In the genomic region with DNA sequence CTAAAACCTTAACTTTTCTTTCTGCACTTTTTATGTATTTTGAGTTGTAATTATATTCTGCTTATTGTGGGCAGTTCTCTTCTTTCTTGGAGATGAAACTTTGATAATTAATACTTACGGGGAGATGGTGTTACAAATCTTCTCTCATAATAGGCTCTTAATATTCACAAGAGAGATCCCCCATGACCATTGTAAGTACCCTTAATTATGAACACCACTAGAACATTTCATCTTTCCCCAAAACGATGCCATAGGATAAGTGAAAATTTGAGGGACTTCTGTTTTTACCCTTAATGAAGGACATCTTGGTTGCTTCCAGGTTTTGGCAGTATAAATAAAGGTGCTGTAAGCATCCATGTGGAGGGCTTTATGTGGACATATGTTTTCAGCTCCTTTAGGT, we compare ENCODE assay signal across 9 cellular contexts.
DNase-seq lines count a peak whose midpoint lies in the region; ATAC-seq and TF ChIP-seq lines count a peak whose summit lies in the region.
"Had no signal": no experiment of that assay in that cellular context is flagged by ENCODE, and none has a peak within 500 bp of the region (broad histone marks: within the 10 kb centered on the region; RNA-seq: fewer than 3 reads in every experiment).

No MANE protein-coding gene starts in this region.

- H3K4me1 Mint-ChIP-seq in activated T-helper 2 cell treated with anti-CD3 and anti-CD28 coated beads, Interferon-gamma antibody, Interleukin-2, Interleukin-4, amounts not matched to agents 10 μg/mL and 5 μg/mL and 100 μg/mL, durations not matched to agents 14 hours and 24 hours and 36 hours (ENCODE audit: low read depth) = peaks cover 36% of the 10 kb centered on the region

- H3K9me3 ChIP-seq in heart left ventricle (no peaks in the 10 kb centered on the region), left lung (no peaks in the 10 kb centered on the region), upper lobe of left lung (no peaks in the 10 kb centered on the region)

- H3K36me3 ChIP-seq in heart left ventricle (no peaks in the 10 kb centered on the region), left lung (no peaks in the 10 kb centered on the region), upper lobe of left lung (no peaks in the 10 kb centered on the region)

- WGBS in heart left ventricle, 4 donors = 22 to 34% (median 25%) methylated on average over 2 of the region's 2 CpGs
- 16 to 24% methylated on average over 2 of the region's 2 CpGs for WGBS in upper lobe of left lung, 2 donors

- DNase-seq in heart left ventricle (no peak), left ventricle myocardium superior (no peak), left lung (no peak), upper lobe of left lung (no peak), OCI-M2 (lab: John Stamatoyannopoulos, UW; ENCODE audit: unreplicated experiment) (no peak), NCI-H2196 (lab: John Stamatoyannopoulos, UW; ENCODE audit: unreplicated experiment) (no peak)
- DNase-seq in activated T-helper 2 cell treated with anti-CD3 and anti-CD28 coated beads, Interferon-gamma antibody, Interleukin-2, Interleukin-4, amounts not matched to agents 10 μg/mL and 5 μg/mL and 100 μg/mL, durations not matched to agents 14 hours and 24 hours and 36 hours (ENCODE audit: low spot score) = no peak
- DNase-seq: DMS153 had no signal

- no peak for TF ChIP-seq EP300 in upper lobe of left lung (IDR thresholded peaks at IDR 0.05)

- H3K4me3 Mint-ChIP-seq in activated T-helper 2 cell treated with anti-CD3 and anti-CD28 coated beads, Interferon-gamma antibody, Interleukin-2, Interleukin-4, amounts not matched to agents 10 μg/mL and 5 μg/mL and 100 μg/mL, durations not matched to agents 14 hours and 24 hours and 36 hours (ENCODE audit: low read depth) = peak overlapping the region; percentile 67

- H3K27me3 ChIP-seq in heart left ventricle (no peaks in the 10 kb centered on the region), left lung (no peaks in the 10 kb centered on the region), upper lobe of left lung (no peaks in the 10 kb centered on the region)

- ATAC-seq in heart left ventricle (no peak), left ventricle myocardium superior (no peak), left lung (peak; percentile 16), upper lobe of left lung (ENCODE audit: low FRiP score in 2 of 2) (no peak), GM19351 (IDR thresholded peaks at IDR 0.05; ENCODE audit: unreplicated experiment) (no peak)

- peak overlapping the region; percentile 51 for H3K27ac Mint-ChIP-seq in activated T-helper 2 cell treated with anti-CD3 and anti-CD28 coated beads, Interferon-gamma antibody, Interleukin-2, Interleukin-4, amounts not matched to agents 10 μg/mL and 5 μg/mL and 100 μg/mL, durations not matched to agents 14 hours and 24 hours and 36 hours

- H3K27me3 Mint-ChIP-seq in activated T-helper 2 cell treated with anti-CD3 and anti-CD28 coated beads, Interferon-gamma antibody, Interleukin-2, Interleukin-4, amounts not matched to agents 10 μg/mL and 5 μg/mL and 100 μg/mL, durations not matched to agents 14 hours and 24 hours and 36 hours (ENCODE audit: low read depth) = no peaks in the 10 kb centered on the region

- peaks cover 19% of the 10 kb centered on the region for H3K9me3 Mint-ChIP-seq in activated T-helper 2 cell treated with anti-CD3 and anti-CD28 coated beads, Interferon-gamma antibody, Interleukin-2, Interleukin-4, amounts not matched to agents 10 μg/mL and 5 μg/mL and 100 μg/mL, durations not matched to agents 14 hours and 24 hours and 36 hours

- H3K36me3 Mint-ChIP-seq in activated T-helper 2 cell treated with anti-CD3 and anti-CD28 coated beads, Interferon-gamma antibody, Interleukin-2, Interleukin-4, amounts not matched to agents 10 μg/mL and 5 μg/mL and 100 μg/mL, durations not matched to agents 14 hours and 24 hours and 36 hours (ENCODE audit: low read depth) = peaks cover 32% of the 10 kb centered on the region

- H3K4me1 ChIP-seq in heart left ventricle (peaks cover 0 to 52% (median 27%) of the 10 kb centered on the region in 12 donors), left lung (peaks cover 15 to 40% of the 10 kb centered on the region in 2 donors), upper lobe of left lung (peaks cover 15 to 44% (median 32%) of the 10 kb centered on the region in 4 donors)

- intact Hi-C loops in heart left ventricle (cut with DNase I) = loop anchor here in 2 of 10 donors (5.0 to 10.0 kb wide), 2 partner anchors 38 to 60 kb away; partner anchors contain the start of gene PIAS1 (in 1 of the 2)
- intact Hi-C loops in left ventricle myocardium superior (cut with micrococcal nuclease) = no loop called here
- intact Hi-C loops in activated T-helper 2 cell treated with anti-CD3 and anti-CD28 coated beads, Interferon-gamma antibody, Interleukin-2, Interleukin-4, amounts not matched to agents 10 μg/mL and 5 μg/mL and 100 μg/mL, durations not matched to agents 14 hours and 24 hours and 36 hours (cut with micrococcal nuclease) = loop anchor here (1.0 kb wide), 1 partner anchor 60 kb away; no protein-coding TSS in a partner anchor
- intact Hi-C loops in left lung (cut with DNase I) = no loop called here

- peak overlapping the region in 9 of 12 donors; percentile 29 to 53 (median 36) for H3K4me3 ChIP-seq in heart left ventricle
- H3K4me3 ChIP-seq in left lung = peak overlapping the region; percentile 10 to 19
- H3K4me3 ChIP-seq in upper lobe of left lung = peak overlapping the region in 3 of 4 donors; percentile 10 to 36 (median 15)

- H3K27ac ChIP-seq in heart left ventricle (peak overlapping the region in 11 of 12 donors; percentile 18 to 84 (median 53)), left lung (peak overlapping the region; percentile 34 to 70), upper lobe of left lung (peak overlapping the region; percentile 16 to 59 (median 46))

- no peak for TF ChIP-seq POLR2A in heart left ventricle (IDR thresholded peaks at IDR 0.05)
- TF ChIP-seq POLR2A in upper lobe of left lung (IDR thresholded peaks at IDR 0.05) = no peak

- TF ChIP-seq CTCF in heart left ventricle (IDR thresholded peaks at IDR 0.05) (no peak), left lung (IDR thresholded peaks at IDR 0.05) (no peak), upper lobe of left lung (IDR thresholded peaks at IDR 0.05) (no peak)
